1 cellular context compared by ENCODE assay signal in genomic region chr20:53722515-53723036, GRCh38.
TF ChIP-seq lines count a peak whose summit lies in the region.

No MANE protein-coding gene starts in this region.

TF ChIP-seq in SK-N-SH treated with all-trans-retinoic acid at 6 μM for 48 hours, 23 proteins besides CTCF, POLR2A, EP300 and RAD21 (continued from another document):
- no peak for TF ChIP-seq CSRNP3 (CRISPR knock-in tag; IDR thresholded peaks at IDR 0.05)
- TF ChIP-seq ESRRG (CRISPR knock-in tag; IDR thresholded peaks at IDR 0.05), result no peak
- no peak for TF ChIP-seq TSHZ2 (CRISPR knock-in tag; IDR thresholded peaks at IDR 0.05)
- TF ChIP-seq CSDC2 (CRISPR knock-in tag; IDR thresholded peaks at IDR 0.05), result no peak
- TF ChIP-seq RARB (CRISPR knock-in tag; IDR thresholded peaks at IDR 0.05), result no peak
- TF ChIP-seq, protein P1, sequence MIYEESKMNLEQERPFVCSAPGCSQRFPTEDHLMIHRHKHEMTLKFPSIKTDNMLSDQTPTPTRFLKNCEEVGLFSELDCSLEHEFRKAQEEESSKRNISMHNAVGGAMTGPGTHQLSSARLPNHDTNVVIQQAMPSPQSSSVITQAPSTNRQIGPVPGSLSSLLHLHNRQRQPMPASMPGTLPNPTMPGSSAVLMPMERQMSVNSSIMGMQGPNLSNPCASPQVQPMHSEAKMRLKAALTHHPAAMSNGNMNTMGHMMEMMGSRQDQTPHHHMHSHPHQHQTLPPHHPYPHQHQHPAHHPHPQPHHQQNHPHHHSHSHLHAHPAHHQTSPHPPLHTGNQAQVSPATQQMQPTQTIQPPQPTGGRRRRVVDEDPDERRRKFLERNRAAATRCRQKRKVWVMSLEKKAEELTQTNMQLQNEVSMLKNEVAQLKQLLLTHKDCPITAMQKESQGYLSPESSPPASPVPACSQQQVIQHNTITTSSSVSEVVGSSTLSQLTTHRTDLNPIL (CRISPR knock-in tag; IDR thresholded peaks at IDR 0.05; ENCODE audit: low read depth), result no peak
- TF ChIP-seq TOX (CRISPR knock-in tag; IDR thresholded peaks at IDR 0.05; ENCODE audit: borderline replicate concordance), result no peak
- no peak for TF ChIP-seq BACH2 (CRISPR knock-in tag; IDR thresholded peaks at IDR 0.05; ENCODE audit: borderline replicate concordance)
- no peak for TF ChIP-seq ISL1 (CRISPR knock-in tag; IDR thresholded peaks at IDR 0.05)
- TF ChIP-seq OSR1 (CRISPR knock-in tag; IDR thresholded peaks at IDR 0.05), result no peak
- TF ChIP-seq TCF4 (CRISPR knock-in tag; IDR thresholded peaks at IDR 0.05; ENCODE audit: borderline replicate concordance), result no peak
